Comparison of ENCODE assay signal across 10 cellular contexts in the genomic region with DNA sequence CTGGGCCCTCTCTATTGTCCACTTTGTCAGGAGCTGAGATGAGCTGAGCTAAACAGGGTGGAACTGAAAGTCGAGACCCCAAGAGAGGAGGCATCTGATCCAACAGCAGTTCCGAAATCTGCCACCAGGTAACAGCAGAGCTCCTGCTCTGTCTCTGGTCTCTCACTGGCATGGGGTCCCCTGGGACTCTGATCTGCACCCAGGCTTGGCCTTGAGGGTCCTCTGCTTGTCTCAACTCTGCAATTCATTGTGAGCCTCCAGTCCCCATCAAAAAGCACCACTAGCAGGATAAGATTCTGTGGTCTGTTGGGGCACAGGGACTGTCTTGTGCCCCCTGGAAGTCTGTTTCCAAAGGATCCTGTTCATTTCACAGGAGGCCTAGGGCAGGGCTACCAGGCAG.
DNase-seq lines count a peak whose midpoint lies in the region; ATAC-seq and TF ChIP-seq lines count a peak whose summit lies in the region.
"Had no signal": no experiment of that assay in that cellular context is flagged by ENCODE, and none has a peak within 500 bp of the region (broad histone marks: within the 10 kb centered on the region; RNA-seq: fewer than 3 reads in every experiment).

No MANE protein-coding gene starts in this region.

- no peaks in the 10 kb centered on the region for H3K36me3 ChIP-seq in A673 (ENCODE audit: insufficient read depth, low read length, poor library complexity, severe bottlenecking)
- no peaks in the 10 kb centered on the region for H3K36me3 ChIP-seq in OCI-LY3 (replicated peaks; ENCODE audit: low read depth, low read length)

- H4K20me1 ChIP-seq in OCI-LY3 (ENCODE audit: insufficient read depth, low read length) = no peaks in the 10 kb centered on the region

- no peak overlapping the region for H3K27ac Mint-ChIP-seq in activated CD4-positive, alpha-beta memory T cell treated with anti-CD3 and anti-CD28 coated beads for 36 hours
- H3K27ac Mint-ChIP-seq: stimulated activated effector memory CD8-positive, alpha-beta T cell treated with anti-CD3 and anti-CD28 coated beads, Interleukin-12 subunit alpha, Interleukin-12 subunit beta, amount 100 ng/mL, for 72 hours had no signal

- DNase-seq in A673 (ENCODE audit: low spot score) (peak; percentile 54), fibroblast of pulmonary artery (ENCODE audit: low read depth) (no peak), hypothalamus (lab: John Stamatoyannopoulos, UW) (no peak)
- DNase-seq in activated CD4-positive, alpha-beta memory T cell treated with anti-CD3 and anti-CD28 coated beads for 36 hours = no peak
- no peak for DNase-seq in stimulated activated CD4-positive, alpha-beta T cell treated with anti-CD3 and anti-CD28 coated beads, Interleukin-4, amount 100 ng/mL, for 24 hours
- DNase-seq: anterior cingulate cortex had no signal

- H3K4me2 ChIP-seq in OCI-LY3 (ENCODE audit: low read length) = 0 out of 2 replicates have a peak overlapping the region, but pooled peaks have one; percentile 11

- H3K27me3 Mint-ChIP-seq in activated CD4-positive, alpha-beta memory T cell treated with anti-CD3 and anti-CD28 coated beads for 36 hours = peaks cover 6% of the 10 kb centered on the region

- H3K4me3 Mint-ChIP-seq in activated CD4-positive, alpha-beta memory T cell treated with anti-CD3 and anti-CD28 coated beads for 36 hours = no peak overlapping the region
- H3K4me3 Mint-ChIP-seq: stimulated activated effector memory CD8-positive, alpha-beta T cell treated with anti-CD3 and anti-CD28 coated beads, Interleukin-12 subunit alpha, Interleukin-12 subunit beta, amount 100 ng/mL, for 72 hours had no signal

- TF ChIP-seq CTCF in A673 (conservative IDR thresholded peaks at IDR 0.05; ENCODE audit: low read depth, low read length) = peak; percentile 50
- peak; percentile 73 for TF ChIP-seq CTCF in GM12874 (IDR thresholded peaks at IDR 0.05; ENCODE audit: insufficient read depth, low read depth, low read length)
- peak; percentile 80 for TF ChIP-seq CTCF in OCI-LY3 (IDR thresholded peaks at IDR 0.05; ENCODE audit: low read depth, low read length)
- peak; percentile 41 for TF ChIP-seq CTCF in fibroblast of pulmonary artery (IDR thresholded peaks at IDR 0.05; ENCODE audit: low read length, missing control alignments)

- CTCF ChIA-PET in A673 (lab: Charles Lee) = interaction anchor here (1.2 kb wide), 1 partner anchor 266 kb away, joined by 5 read pairs; no protein-coding TSS in a partner anchor
- CTCF ChIA-PET in activated CD4-positive, alpha-beta memory T cell treated with anti-CD3 and anti-CD28 coated beads for 36 hours (lab: Charles Lee) = interaction anchor here (0.7 to 9.0 kb wide), 6 partner anchors 11 to 448 kb away, joined by 3 to 139 read pairs (median 4); partner anchors contain the start of gene LPIN3

- H3K27ac ChIP-seq in A673 (ENCODE audit: low read depth, low read length, poor library complexity, severe bottlenecking) = no peak overlapping the region
- no peak overlapping the region for H3K27ac ChIP-seq in OCI-LY3 (ENCODE audit: low read length)

- H3K9me3 Mint-ChIP-seq in activated CD4-positive, alpha-beta memory T cell treated with anti-CD3 and anti-CD28 coated beads for 36 hours = no peaks in the 10 kb centered on the region
- H3K9me3 Mint-ChIP-seq: stimulated activated effector memory CD8-positive, alpha-beta T cell treated with anti-CD3 and anti-CD28 coated beads, Interleukin-12 subunit alpha, Interleukin-12 subunit beta, amount 100 ng/mL, for 72 hours had no signal

- H3K4me1 ChIP-seq in A673 (ENCODE audit: insufficient read depth, low read length, poor library complexity, severe bottlenecking) (no peaks in the 10 kb centered on the region), OCI-LY3 (ENCODE audit: low read length) (peaks cover 26% of the 10 kb centered on the region)

- intact Hi-C loops in A673 (cut with micrococcal nuclease; ENCODE audit: unreplicated experiment) = loop anchor here (5.0 kb wide), 1 partner anchor 111 kb away; no protein-coding TSS in a partner anchor
- intact Hi-C loops in activated CD4-positive, alpha-beta memory T cell treated with anti-CD3 and anti-CD28 coated beads for 36 hours (cut with micrococcal nuclease) = loop anchor here (10.0 kb wide), 1 partner anchor 729 kb away; no protein-coding TSS in a partner anchor

- peaks cover 19% of the 10 kb centered on the region for H3K4me1 Mint-ChIP-seq in activated CD4-positive, alpha-beta memory T cell treated with anti-CD3 and anti-CD28 coated beads for 36 hours (ENCODE audit: low read depth)

- no peak overlapping the region for H2AFZ ChIP-seq in OCI-LY3 (ENCODE audit: low read depth, low read length)

- H3K9me3 ChIP-seq in A673 (ENCODE audit: low read depth, low read length, poor library complexity, severe bottlenecking) (no peaks in the 10 kb centered on the region), OCI-LY3 (ENCODE audit: insufficient read depth, low read length) (no peaks in the 10 kb centered on the region)

- H3K36me3 Mint-ChIP-seq in activated CD4-positive, alpha-beta memory T cell treated with anti-CD3 and anti-CD28 coated beads for 36 hours = no peaks in the 10 kb centered on the region
- H3K36me3 Mint-ChIP-seq: stimulated activated effector memory CD8-positive, alpha-beta T cell treated with anti-CD3 and anti-CD28 coated beads, Interleukin-12 subunit alpha, Interleukin-12 subunit beta, amount 100 ng/mL, for 72 hours had no signal

- H3K79me2 ChIP-seq in OCI-LY3 (ENCODE audit: low read length) = no peaks in the 10 kb centered on the region

- no peak overlapping the region for H3K4me3 ChIP-seq in A673 (ENCODE audit: low read depth, low read length, poor library complexity, severe bottlenecking)
- no peak overlapping the region for H3K4me3 ChIP-seq in OCI-LY3 (ENCODE audit: low read length)
- no peak overlapping the region for H3K4me3 ChIP-seq in fibroblast of pulmonary artery (replicated peaks; ENCODE audit: low read depth, low read length)

- ATAC-seq in HG03520 (IDR thresholded peaks at IDR 0.05; ENCODE audit: unreplicated experiment) = no peak
- ATAC-seq: stimulated activated effector memory CD8-positive, alpha-beta T cell treated with anti-CD3 and anti-CD28 coated beads, Interleukin-12 subunit alpha, Interleukin-12 subunit beta, amount 100 ng/mL, for 72 hours had no signal

- POLR2A ChIA-PET in A673 (lab: Charles Lee; ENCODE audit: low non-redundant PET) = no interaction called here
- POLR2A ChIA-PET in activated CD4-positive, alpha-beta memory T cell treated with anti-CD3 and anti-CD28 coated beads for 36 hours (lab: Charles Lee) = no interaction called here

- no peak overlapping the region for H3K9ac ChIP-seq in OCI-LY3 (ENCODE audit: low read length)

- no TSS peak for BruUV-seq in A673 (replicated peaks; lab: Mats Ljungman, UMichigan)

- H3K27me3 ChIP-seq in A673 (replicated peaks; ENCODE audit: insufficient read depth, low read depth, low read length, poor library complexity) (no peaks in the 10 kb centered on the region), OCI-LY3 (ENCODE audit: low read depth, low read length) (no peaks in the 10 kb centered on the region)
